ENCODE assay signal across 17 cellular contexts in genomic region chrX:73876897-73877296, GRCh38. TPM values are rescaled to one million over a fixed set of nuclear protein-coding genes. Genes with fewer than 3 reads are reported as not detected.
"Had no signal": no experiment of that assay in that cellular context is flagged by ENCODE, and none has a peak within 500 bp of the region (broad histone marks: within the 10 kb centered on the region; RNA-seq: fewer than 3 reads in every experiment).

No MANE protein-coding gene starts in this region.

- H3K4me1 ChIP-seq: lower lobe of right lung, sigmoid colon, uterus had no signal

- H3K36me3 Mint-ChIP-seq: activated naive CD8-positive, alpha-beta T cell treated with anti-CD3 and anti-CD28 coated beads for 36 hours had no signal

- H3K27ac ChIP-seq: lower lobe of right lung, sigmoid colon, thoracic aorta, uterus had no signal

- H3K4me3 ChIP-seq: lower lobe of right lung, sigmoid colon, thoracic aorta, uterus had no signal

- H3K36me3 ChIP-seq: lower lobe of right lung, sigmoid colon, thoracic aorta, uterus had no signal

- ATAC-seq: activated T-cell treated with anti-CD3 and anti-CD28 coated beads, Interleukin-2, amount 50 U/mL, for 72 hours; lower lobe of right lung; stimulated activated naive CD8-positive, alpha-beta T cell treated with anti-CD3 and anti-CD28 coated beads, Interleukin-15, Interleukin-2, amounts not matched to agents 100 U/mL and 50 U/mL, for 24 hours had no signal

- H3K4me3 Mint-ChIP-seq: activated CD4-positive, alpha-beta memory T cell treated with anti-CD3 and anti-CD28 coated beads, Interleukin-2, amount 10 ng/mL, durations not matched to agents 7 days and 5 days; activated naive CD8-positive, alpha-beta T cell treated with anti-CD3 and anti-CD28 coated beads for 36 hours; activated T-cell treated with anti-CD3 and anti-CD28 coated beads, Interleukin-2, amount 50 U/mL, for 72 hours; natural killer cell treated with Interleukin-12 subunit alpha and Interleukin-12 subunit beta and Interleukin-15 and Interleukin-18, amount 100 ng/mL, for 72 hours had no signal

- H3K9me3 ChIP-seq: lower lobe of right lung, sigmoid colon, thoracic aorta, uterus had no signal

- H3K27me3 Mint-ChIP-seq: activated CD4-positive, alpha-beta memory T cell treated with anti-CD3 and anti-CD28 coated beads, Interleukin-2, amount 10 ng/mL, durations not matched to agents 7 days and 5 days had no signal

- H3K27me3 ChIP-seq: sigmoid colon, uterus had no signal

- H3K27ac Mint-ChIP-seq: activated CD4-positive, alpha-beta memory T cell treated with anti-CD3 and anti-CD28 coated beads, Interleukin-2, amount 10 ng/mL, durations not matched to agents 7 days and 5 days; activated naive CD8-positive, alpha-beta T cell treated with anti-CD3 and anti-CD28 coated beads for 36 hours; activated T-cell treated with anti-CD3 and anti-CD28 coated beads, Interleukin-2, amount 50 U/mL, for 72 hours; natural killer cell treated with Interleukin-12 subunit alpha and Interleukin-12 subunit beta and Interleukin-15 and Interleukin-18, amount 100 ng/mL, for 72 hours had no signal

- DNase-seq: activated CD4-positive, alpha-beta memory T cell treated with anti-CD3 and anti-CD28 coated beads, Interleukin-2, amount 10 ng/mL, durations not matched to agents 7 days and 5 days; activated CD4-positive, CD25-positive, alpha-beta regulatory T cell treated with anti-CD3 and anti-CD28 coated beads, Interleukin-2, amount 50 U/mL, for 72 hours; activated CD8-positive, alpha-beta memory T cell treated with anti-CD3 and anti-CD28 coated beads, Interleukin-2, amount 50 U/mL, for 4 hours; activated gamma-delta T cell treated with Interleukin-2 at 50 U/mL for 16 hours; activated naive CD8-positive, alpha-beta T cell treated with anti-CD3 and anti-CD28 coated beads for 36 hours; activated T-cell treated with anti-CD3 and anti-CD28 coated beads, Interleukin-2, amount 50 U/mL, for 72 hours; anterior cingulate cortex; hippocampal formation; lower lobe of right lung; sigmoid colon; stimulated activated CD4-positive, alpha-beta T cell treated with anti-CD3 and anti-CD28 coated beads, Interleukin-12 subunit alpha, Interleukin-12 subunit beta, amount 100 ng/mL, for 4 hours; stimulated activated CD4-positive, alpha-beta T cell treated with anti-CD3 and anti-CD28 coated beads, Interleukin-2, amount 100 ng/mL, for 48 hours; stimulated activated CD8-positive, alpha-beta memory T cell treated with anti-CD3 and anti-CD28 coated beads, Interleukin-4, amount 100 ng/mL, for 48 hours; stimulated activated naive CD8-positive, alpha-beta T cell treated with anti-CD3 and anti-CD28 coated beads, Interleukin-15, Interleukin-2, amounts not matched to agents 100 U/mL and 50 U/mL, for 24 hours; uterus had no signal

RNA-seq across cellular contexts. Expression of gene XIST, which starts 24.4 kb away (rescaled TPM):
- total RNA-seq: activated CD4-positive, alpha-beta memory T cell treated with anti-CD3 and anti-CD28 coated beads, Interleukin-2, amount 10 ng/mL, durations not matched to agents 7 days and 5 days; activated naive CD8-positive, alpha-beta T cell treated with anti-CD3 and anti-CD28 coated beads for 36 hours had no signal
